8 cellular contexts compared by ENCODE assay signal in the genomic region with DNA sequence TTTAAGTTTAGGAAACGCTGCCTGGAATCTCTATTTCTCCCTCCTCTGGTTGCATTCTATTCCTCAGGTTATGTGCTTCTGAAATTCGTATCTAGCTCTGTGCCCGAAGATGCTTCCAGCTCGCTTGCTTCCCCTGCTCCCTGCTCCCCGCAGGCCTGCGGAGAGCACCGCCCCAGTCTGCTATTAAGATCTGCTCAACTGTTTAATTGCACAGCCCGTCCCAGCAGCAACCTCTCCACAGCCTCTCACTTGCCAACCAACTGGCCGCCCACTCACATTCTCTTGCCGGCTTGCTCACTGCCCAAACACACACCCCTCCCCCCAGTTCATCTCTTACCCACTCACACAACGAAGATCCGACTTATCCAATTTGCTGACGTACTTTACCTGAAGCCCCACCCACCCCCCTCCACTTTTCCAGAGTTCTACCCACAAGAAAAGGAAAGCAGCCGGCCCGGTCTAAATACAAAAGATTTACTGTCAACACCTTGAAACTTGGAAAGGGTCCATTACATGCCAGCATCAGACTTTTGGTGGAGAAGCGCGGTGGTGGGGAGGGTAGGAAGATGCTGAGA.
A peak's percentile ranks its signal among the peaks of the same experiment; 100 is the strongest.
DNase-seq lines count a peak whose midpoint lies in the region; ATAC-seq and TF ChIP-seq lines count a peak whose summit lies in the region.

No MANE protein-coding gene starts in this region.

- peaks cover 12% of the 10 kb centered on the region for H3K4me1 Mint-ChIP-seq in glutamatergic neuron (ENCODE audit: low read depth, unreplicated experiment)

- 17 to 22% methylated on average over 17 of the region's 17 CpGs for WGBS in body of pancreas, 2 donors

- peaks cover 6% of the 10 kb centered on the region for H3K27me3 Mint-ChIP-seq in glutamatergic neuron (ENCODE audit: unreplicated experiment)

- no peak for TF ChIP-seq CTCF in body of pancreas (IDR thresholded peaks at IDR 0.05)
- no peak for TF ChIP-seq CTCF in glutamatergic neuron (IDR thresholded peaks at IDR 0.05; ENCODE audit: partially characterized antibody, unreplicated experiment)

- peak in 2 of 3 donors; percentile 36 to 42 for TF ChIP-seq POLR2A in body of pancreas (IDR thresholded peaks at IDR 0.05)

- no peaks in the 10 kb centered on the region for H3K27me3 ChIP-seq in body of pancreas

- DNase-seq in AG08396 (ENCODE audit: low spot score) (peak; percentile 49), LoVo (ENCODE audit: low spot score) (peak; percentile 92), body of pancreas (peak; percentile 53 to 87 (median 70)), left colon (peak; percentile 71 to 81), stromal cell of bone marrow (ENCODE audit: low read depth) (peak; percentile 82), glutamatergic neuron (no peak)
- no peak for DNase-seq in stimulated activated CD4-positive, alpha-beta T cell treated with anti-CD3 and anti-CD28 coated beads, Interleukin-12 subunit alpha, Interleukin-12 subunit beta, amount 100 ng/mL, for 4 hours

- peaks cover 7% of the 10 kb centered on the region for H3K36me3 Mint-ChIP-seq in glutamatergic neuron (ENCODE audit: unreplicated experiment)

- ATAC-seq in body of pancreas, result peak; percentile 41
- peak; percentile 30 for ATAC-seq in left colon
- no peak for ATAC-seq in GM19397 (IDR thresholded peaks at IDR 0.05; ENCODE audit: unreplicated experiment)

- H3K9me3 Mint-ChIP-seq in glutamatergic neuron (ENCODE audit: unreplicated experiment), result peaks cover 6% of the 10 kb centered on the region

- no peaks in the 10 kb centered on the region for H3K9me3 ChIP-seq in body of pancreas

- H3K27ac ChIP-seq in body of pancreas, result peak overlapping the region; percentile 66 to 74 (median 68)

- H3K27ac Mint-ChIP-seq in glutamatergic neuron (ENCODE audit: unreplicated experiment), result no peak overlapping the region

- H3K4me3 Mint-ChIP-seq in glutamatergic neuron (ENCODE audit: unreplicated experiment), result no peak overlapping the region

- intact Hi-C loops in body of pancreas (cut with DNase I), result no loop called here
- intact Hi-C loops in left colon (cut with DNase I, micrococcal nuclease), result no loop called here

- peaks cover 85% of the 10 kb centered on the region for H3K4me1 ChIP-seq in body of pancreas

- no peaks in the 10 kb centered on the region for H3K36me3 ChIP-seq in body of pancreas (replicated peaks in 1 of 2; ENCODE audit: insufficient read depth in 1 of 2, low read depth in 2 of 2)

- no peak overlapping the region for H3K4me3 ChIP-seq in body of pancreas

Comparison
In these comparisons a context has a peak if more than half of its experiments do, and no peak if none do; other contexts are left out.
1. DNase-seq: peak in AG08396 (single experiment), LoVo (single experiment), body of pancreas (4 of 4), left colon (2 of 2) and stromal cell of bone marrow (single experiment); none in glutamatergic neuron (single experiment) and stimulated activated CD4-positive, alpha-beta T cell treated with anti-CD3 and anti-CD28 coated beads, Interleukin-12 subunit alpha, Interleukin-12 subunit beta, amount 100 ng/mL, for 4 hours (single experiment).